1 cellular context compared by ENCODE assay signal in the genomic region with DNA sequence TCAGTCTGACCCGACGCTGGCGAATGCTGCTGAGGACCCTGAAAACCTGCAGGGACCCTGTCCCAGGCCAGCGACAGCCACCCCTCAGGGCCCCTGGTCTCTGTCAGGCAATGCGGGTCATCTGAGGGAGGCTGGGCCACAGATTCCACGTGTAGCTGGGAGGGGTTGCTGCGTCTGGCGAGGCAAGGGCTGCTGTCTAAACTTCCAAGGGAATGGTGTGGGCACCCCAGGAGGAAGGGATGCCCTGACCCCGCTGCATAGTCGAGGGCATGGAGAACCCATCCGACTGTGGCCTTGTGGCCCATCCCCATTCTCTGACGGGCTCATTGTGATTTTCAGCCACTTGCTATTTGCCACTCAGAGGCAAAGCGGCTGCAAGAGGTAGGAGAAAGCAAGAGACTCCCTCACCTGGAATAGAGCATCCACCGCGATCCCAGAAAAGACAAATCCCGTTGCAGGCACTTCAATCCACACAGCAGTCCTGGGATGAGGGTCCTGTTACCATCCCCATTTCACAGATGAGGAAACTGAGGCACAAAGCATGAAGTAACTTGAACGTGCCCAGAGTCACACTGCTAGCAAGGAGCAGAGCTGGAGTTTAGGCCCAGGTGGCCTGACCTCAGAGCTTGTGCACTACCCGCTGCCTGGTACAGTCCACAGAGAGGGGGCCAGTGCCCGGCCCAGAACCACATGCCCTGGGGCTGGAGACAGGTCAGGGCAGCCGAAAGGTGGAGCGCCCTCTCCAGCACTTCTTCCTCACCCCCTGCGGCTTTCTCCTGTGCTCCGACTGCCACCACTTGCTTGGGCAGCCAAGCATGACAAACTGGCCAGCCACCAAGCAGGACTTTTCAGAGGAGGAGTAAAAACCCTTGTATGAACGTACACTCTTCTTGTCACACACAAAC.
A peak's percentile ranks its signal among the peaks of the same experiment; 100 is the strongest.
TF ChIP-seq lines count a peak whose summit lies in the region.

No MANE protein-coding gene starts in this region.

TF ChIP-seq in HepG2, 621 proteins besides CTCF, POLR2A, EP300 and RAD21 (continued from another document):
- TF ChIP-seq ZFP37 (CRISPR knock-in tag; IDR thresholded peaks at IDR 0.05; ENCODE audit: borderline replicate concordance) (no peak), SYNCRIP (IDR thresholded peaks at IDR 0.05; ENCODE audit: insufficient read depth, low read depth, low read length) (no peak), ZNF20 (CRISPR knock-in tag; IDR thresholded peaks at IDR 0.05) (no peak), RFXANK (CRISPR knock-in tag; IDR thresholded peaks at IDR 0.05) (no peak), SP4 (CRISPR knock-in tag; IDR thresholded peaks at IDR 0.05) (no peak), ZNF598 (CRISPR knock-in tag; IDR thresholded peaks at IDR 0.05; ENCODE audit: borderline replicate concordance) (no peak), MXI1 (IDR thresholded peaks at IDR 0.05; ENCODE audit: borderline replicate concordance, low read depth, low read length) (no peak), RBFOX2 (IDR thresholded peaks at IDR 0.05; ENCODE audit: low read depth, low read length) (0 out of 2 replicates have a peak, but pooled peaks have one; percentile 40), NR3C1 (CRISPR knock-in tag; IDR thresholded peaks at IDR 0.05) (no peak), ZNF333 (CRISPR knock-in tag; IDR thresholded peaks at IDR 0.05; ENCODE audit: borderline replicate concordance) (0 out of 2 replicates have a peak, but pooled peaks have one; percentile 41), ZNF121 (CRISPR knock-in tag; IDR thresholded peaks at IDR 0.05) (no peak), CC2D1A (CRISPR knock-in tag; IDR thresholded peaks at IDR 0.05) (no peak), ZNF12 (CRISPR knock-in tag; IDR thresholded peaks at IDR 0.05) (no peak), MAFG (CRISPR knock-in tag; IDR thresholded peaks at IDR 0.05) (no peak), KDM5B (CRISPR knock-in tag; IDR thresholded peaks at IDR 0.05; ENCODE audit: borderline replicate concordance) (peak; percentile 25; the same call in 1 of the 2 replicates), ZNF607 (CRISPR knock-in tag; IDR thresholded peaks at IDR 0.05; ENCODE audit: borderline replicate concordance) (no peak), RBM22 (optimal IDR thresholded peaks at IDR 0.05; ENCODE audit: low read length) (peak; percentile 7), POLR2AphosphoS2 (IDR thresholded peaks at IDR 0.05; ENCODE audit: low read depth, low read length) (no peak), ZNF629 (CRISPR knock-in tag; conservative IDR thresholded peaks at IDR 0.05) (peak; percentile 84), ZNF383 (CRISPR knock-in tag; IDR thresholded peaks at IDR 0.05; ENCODE audit: borderline replicate concordance) (no peak), SIX4 (CRISPR knock-in tag; IDR thresholded peaks at IDR 0.05) (no peak), ELF1 (CRISPR knock-in tag; IDR thresholded peaks at IDR 0.05) (no peak), GPN1 (CRISPR knock-in tag; IDR thresholded peaks at IDR 0.05; ENCODE audit: borderline replicate concordance) (no peak)
- TF ChIP-seq, protein P1, sequence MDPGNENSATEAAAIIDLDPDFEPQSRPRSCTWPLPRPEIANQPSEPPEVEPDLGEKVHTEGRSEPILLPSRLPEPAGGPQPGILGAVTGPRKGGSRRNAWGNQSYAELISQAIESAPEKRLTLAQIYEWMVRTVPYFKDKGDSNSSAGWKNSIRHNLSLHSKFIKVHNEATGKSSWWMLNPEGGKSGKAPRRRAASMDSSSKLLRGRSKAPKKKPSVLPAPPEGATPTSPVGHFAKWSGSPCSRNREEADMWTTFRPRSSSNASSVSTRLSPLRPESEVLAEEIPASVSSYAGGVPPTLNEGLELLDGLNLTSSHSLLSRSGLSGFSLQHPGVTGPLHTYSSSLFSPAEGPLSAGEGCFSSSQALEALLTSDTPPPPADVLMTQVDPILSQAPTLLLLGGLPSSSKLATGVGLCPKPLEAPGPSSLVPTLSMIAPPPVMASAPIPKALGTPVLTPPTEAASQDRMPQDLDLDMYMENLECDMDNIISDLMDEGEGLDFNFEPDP (CRISPR knock-in tag; conservative IDR thresholded peaks at IDR 0.05): no peak
- TF ChIP-seq, protein P2, sequence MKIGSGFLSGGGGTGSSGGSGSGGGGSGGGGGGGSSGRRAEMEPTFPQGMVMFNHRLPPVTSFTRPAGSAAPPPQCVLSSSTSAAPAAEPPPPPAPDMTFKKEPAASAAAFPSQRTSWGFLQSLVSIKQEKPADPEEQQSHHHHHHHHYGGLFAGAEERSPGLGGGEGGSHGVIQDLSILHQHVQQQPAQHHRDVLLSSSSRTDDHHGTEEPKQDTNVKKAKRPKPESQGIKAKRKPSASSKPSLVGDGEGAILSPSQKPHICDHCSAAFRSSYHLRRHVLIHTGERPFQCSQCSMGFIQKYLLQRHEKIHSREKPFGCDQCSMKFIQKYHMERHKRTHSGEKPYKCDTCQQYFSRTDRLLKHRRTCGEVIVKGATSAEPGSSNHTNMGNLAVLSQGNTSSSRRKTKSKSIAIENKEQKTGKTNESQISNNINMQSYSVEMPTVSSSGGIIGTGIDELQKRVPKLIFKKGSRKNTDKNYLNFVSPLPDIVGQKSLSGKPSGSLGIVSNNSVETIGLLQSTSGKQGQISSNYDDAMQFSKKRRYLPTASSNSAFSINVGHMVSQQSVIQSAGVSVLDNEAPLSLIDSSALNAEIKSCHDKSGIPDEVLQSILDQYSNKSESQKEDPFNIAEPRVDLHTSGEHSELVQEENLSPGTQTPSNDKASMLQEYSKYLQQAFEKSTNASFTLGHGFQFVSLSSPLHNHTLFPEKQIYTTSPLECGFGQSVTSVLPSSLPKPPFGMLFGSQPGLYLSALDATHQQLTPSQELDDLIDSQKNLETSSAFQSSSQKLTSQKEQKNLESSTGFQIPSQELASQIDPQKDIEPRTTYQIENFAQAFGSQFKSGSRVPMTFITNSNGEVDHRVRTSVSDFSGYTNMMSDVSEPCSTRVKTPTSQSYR (CRISPR knock-in tag; IDR thresholded peaks at IDR 0.05; ENCODE audit: borderline replicate concordance): no peak
- TF ChIP-seq, protein P3, sequence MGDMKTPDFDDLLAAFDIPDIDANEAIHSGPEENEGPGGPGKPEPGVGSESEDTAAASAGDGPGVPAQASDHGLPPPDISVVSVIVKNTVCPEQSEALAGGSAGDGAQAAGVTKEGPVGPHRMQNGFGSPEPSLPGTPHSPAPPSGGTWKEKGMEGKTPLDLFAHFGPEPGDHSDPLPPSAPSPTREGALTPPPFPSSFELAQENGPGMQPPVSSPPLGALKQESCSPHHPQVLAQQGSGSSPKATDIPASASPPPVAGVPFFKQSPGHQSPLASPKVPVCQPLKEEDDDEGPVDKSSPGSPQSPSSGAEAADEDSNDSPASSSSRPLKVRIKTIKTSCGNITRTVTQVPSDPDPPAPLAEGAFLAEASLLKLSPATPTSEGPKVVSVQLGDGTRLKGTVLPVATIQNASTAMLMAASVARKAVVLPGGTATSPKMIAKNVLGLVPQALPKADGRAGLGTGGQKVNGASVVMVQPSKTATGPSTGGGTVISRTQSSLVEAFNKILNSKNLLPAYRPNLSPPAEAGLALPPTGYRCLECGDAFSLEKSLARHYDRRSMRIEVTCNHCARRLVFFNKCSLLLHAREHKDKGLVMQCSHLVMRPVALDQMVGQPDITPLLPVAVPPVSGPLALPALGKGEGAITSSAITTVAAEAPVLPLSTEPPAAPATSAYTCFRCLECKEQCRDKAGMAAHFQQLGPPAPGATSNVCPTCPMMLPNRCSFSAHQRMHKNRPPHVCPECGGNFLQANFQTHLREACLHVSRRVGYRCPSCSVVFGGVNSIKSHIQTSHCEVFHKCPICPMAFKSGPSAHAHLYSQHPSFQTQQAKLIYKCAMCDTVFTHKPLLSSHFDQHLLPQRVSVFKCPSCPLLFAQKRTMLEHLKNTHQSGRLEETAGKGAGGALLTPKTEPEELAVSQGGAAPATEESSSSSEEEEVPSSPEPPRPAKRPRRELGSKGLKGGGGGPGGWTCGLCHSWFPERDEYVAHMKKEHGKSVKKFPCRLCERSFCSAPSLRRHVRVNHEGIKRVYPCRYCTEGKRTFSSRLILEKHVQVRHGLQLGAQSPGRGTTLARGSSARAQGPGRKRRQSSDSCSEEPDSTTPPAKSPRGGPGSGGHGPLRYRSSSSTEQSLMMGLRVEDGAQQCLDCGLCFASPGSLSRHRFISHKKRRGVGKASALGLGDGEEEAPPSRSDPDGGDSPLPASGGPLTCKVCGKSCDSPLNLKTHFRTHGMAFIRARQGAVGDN (CRISPR knock-in tag; IDR thresholded peaks at IDR 0.05): peak; percentile 56
- TF ChIP-seq, protein P4, sequence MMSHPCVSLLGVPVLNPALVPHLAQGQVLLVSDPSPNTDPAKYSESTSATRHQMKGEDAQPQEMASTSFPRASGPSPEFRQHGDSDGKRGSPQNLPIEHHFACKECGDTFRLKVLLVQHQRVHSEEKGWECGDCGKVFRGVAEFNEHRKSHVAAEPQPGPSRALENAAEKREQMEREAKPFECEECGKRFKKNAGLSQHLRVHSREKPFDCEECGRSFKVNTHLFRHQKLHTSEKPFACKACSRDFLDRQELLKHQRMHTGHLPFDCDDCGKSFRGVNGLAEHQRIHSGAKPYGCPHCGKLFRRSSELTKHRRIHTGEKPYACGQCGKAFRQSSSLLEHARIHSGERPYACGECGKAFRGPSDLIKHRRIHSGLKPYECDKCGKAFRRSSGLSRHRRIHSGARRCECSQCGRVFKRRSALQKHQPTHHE (CRISPR knock-in tag; IDR thresholded peaks at IDR 0.05; ENCODE audit: borderline replicate concordance): no peak
- TF ChIP-seq, protein P5, sequence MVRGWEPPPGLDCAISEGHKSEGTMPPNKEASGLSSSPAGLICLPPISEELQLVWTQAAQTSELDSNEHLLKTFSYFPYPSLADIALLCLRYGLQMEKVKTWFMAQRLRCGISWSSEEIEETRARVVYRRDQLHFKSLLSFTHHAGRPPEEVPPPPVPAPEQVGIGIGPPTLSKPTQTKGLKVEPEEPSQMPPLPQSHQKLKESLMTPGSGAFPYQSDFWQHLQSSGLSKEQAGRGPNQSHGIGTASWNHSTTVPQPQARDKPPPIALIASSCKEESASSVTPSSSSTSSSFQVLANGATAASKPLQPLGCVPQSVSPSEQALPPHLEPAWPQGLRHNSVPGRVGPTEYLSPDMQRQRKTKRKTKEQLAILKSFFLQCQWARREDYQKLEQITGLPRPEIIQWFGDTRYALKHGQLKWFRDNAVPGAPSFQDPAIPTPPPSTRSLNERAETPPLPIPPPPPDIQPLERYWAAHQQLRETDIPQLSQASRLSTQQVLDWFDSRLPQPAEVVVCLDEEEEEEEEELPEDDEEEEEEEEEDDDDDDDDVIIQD (CRISPR knock-in tag; IDR thresholded peaks at IDR 0.05; ENCODE audit: low read depth): no peak
- TF ChIP-seq, protein P6, sequence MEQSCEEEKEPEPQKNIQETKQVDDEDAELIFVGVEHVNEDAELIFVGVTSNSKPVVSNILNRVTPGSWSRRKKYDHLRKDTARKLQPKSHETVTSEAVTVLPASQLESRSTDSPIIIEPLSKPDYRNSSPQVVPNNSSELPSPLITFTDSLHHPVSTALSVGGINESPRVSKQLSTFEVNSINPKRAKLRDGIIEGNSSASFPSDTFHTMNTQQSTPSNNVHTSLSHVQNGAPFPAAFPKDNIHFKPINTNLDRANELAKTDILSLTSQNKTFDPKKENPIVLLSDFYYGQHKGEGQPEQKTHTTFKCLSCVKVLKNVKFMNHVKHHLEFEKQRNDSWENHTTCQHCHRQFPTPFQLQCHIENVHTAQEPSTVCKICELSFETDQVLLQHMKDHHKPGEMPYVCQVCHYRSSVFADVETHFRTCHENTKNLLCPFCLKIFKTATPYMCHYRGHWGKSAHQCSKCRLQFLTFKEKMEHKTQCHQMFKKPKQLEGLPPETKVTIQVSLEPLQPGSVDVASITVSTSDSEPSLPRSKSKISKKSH (CRISPR knock-in tag; IDR thresholded peaks at IDR 0.05; ENCODE audit: borderline replicate concordance): 0 out of 2 replicates have a peak, but pooled peaks have one; percentile 3
- TF ChIP-seq, protein P7, sequence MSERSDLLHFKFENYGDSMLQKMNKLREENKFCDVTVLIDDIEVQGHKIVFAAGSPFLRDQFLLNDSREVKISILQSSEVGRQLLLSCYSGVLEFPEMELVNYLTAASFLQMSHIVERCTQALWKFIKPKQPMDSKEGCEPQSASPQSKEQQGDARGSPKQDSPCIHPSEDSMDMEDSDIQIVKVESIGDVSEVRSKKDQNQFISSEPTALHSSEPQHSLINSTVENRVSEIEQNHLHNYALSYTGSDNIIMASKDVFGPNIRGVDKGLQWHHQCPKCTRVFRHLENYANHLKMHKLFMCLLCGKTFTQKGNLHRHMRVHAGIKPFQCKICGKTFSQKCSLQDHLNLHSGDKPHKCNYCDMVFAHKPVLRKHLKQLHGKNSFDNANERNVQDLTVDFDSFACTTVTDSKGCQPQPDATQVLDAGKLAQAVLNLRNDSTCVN (CRISPR knock-in tag; IDR thresholded peaks at IDR 0.05; ENCODE audit: borderline replicate concordance): no peak
